In the genomic region with DNA sequence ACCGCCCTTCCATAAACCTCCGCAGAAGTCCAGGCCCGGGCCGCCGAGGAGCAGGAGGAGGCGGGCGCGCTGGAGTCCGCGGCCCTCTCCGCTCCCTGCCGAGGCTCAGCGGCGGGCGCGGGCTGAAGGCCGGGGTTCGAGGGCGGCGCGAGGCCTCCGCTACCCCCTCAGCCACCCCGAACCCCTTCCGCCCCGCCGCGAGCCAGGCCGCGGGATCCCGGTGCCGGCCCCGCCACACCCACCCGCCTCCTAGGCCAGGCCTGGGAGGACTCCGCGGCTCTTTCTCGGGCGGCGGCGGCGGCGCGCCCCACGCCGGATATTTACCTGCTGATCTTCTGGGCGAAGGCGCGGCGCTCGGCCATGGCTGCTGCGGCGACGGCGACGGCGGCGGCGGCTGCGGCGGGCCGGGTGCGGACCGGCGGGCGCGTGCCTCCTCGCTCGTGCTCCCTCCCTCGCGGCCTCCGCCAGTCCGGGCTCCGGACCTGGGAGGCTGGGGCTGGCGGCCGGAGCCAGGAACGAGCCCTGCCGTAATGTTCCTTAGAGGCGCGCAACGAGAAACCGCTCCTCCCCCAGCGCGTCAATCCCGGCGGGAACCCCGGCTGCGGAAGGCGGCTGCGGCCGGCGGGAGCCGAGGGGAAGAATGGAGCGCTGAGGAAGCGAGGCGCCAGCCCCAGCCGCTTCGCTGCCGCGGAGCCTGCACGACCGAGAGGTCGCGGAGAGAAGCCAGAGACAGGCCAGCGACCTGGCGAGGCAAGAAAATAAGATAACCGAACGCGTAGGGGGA, we compare ENCODE assay signal across 1 cellular context.
TF ChIP-seq lines count a peak whose summit lies in the region.

DOCK7 (minus strand) TSS at position 484 of the 784 bp plus-strand sequence; CDS start at position 362, 122 bp downstream.

TF ChIP-seq in HEK293, 187 proteins besides CTCF, POLR2A, EP300 and RAD21 (continued from another document and continues in another):
- TF ChIP-seq OVOL3 (tag by site-specific recombination; IDR thresholded peaks at IDR 0.05) (no peak), ZNF341 (tag by site-specific recombination; IDR thresholded peaks at IDR 0.05; ENCODE audit: low read depth) (no peak), ZNF585B (tag by site-specific recombination; IDR thresholded peaks at IDR 0.05) (no peak), PATZ1 (tag by site-specific recombination; IDR thresholded peaks at IDR 0.05) (peak; percentile 46; the same call in 1 of the 2 replicates), ZNF366 (tag by site-specific recombination; conservative IDR thresholded peaks at IDR 0.05) (peak; percentile 67), GLI2 (tag by site-specific recombination; IDR thresholded peaks at IDR 0.05; ENCODE audit: borderline replicate concordance, low read depth) (no peak), ZNF239 (tag by site-specific recombination; IDR thresholded peaks at IDR 0.05) (no peak), ZXDB (tag by site-specific recombination; IDR thresholded peaks at IDR 0.05) (peak; percentile 69), TSHZ1 (tag by site-specific recombination; IDR thresholded peaks at IDR 0.05; ENCODE audit: borderline replicate concordance) (0 out of 2 replicates have a peak, but pooled peaks have one; percentile 10), ZNF837 (tag by site-specific recombination; IDR thresholded peaks at IDR 0.05) (no peak), ZNF596 (tag by site-specific recombination; IDR thresholded peaks at IDR 0.05) (peak; percentile 75), MZF1 (tag by site-specific recombination; IDR thresholded peaks at IDR 0.05; ENCODE audit: borderline replicate concordance) (no peak), WT1 (tag by site-specific recombination; IDR thresholded peaks at IDR 0.05) (no peak), ZFP3 (tag by site-specific recombination; IDR thresholded peaks at IDR 0.05; ENCODE audit: low read depth) (no peak), SCRT1 (tag by site-specific recombination; IDR thresholded peaks at IDR 0.05; ENCODE audit: borderline replicate concordance) (no peak), ZNF830 (tag by site-specific recombination; IDR thresholded peaks at IDR 0.05; ENCODE audit: low read depth) (no peak), KLF7 (tag by site-specific recombination; IDR thresholded peaks at IDR 0.05; ENCODE audit: borderline replicate concordance) (no peak), PRDM1 (tag by site-specific recombination; IDR thresholded peaks at IDR 0.05) (no peak), ZNF473 (tag by site-specific recombination; IDR thresholded peaks at IDR 0.05) (no peak), ZNF785 (tag by site-specific recombination; IDR thresholded peaks at IDR 0.05) (no peak)
- TF ChIP-seq, protein P1, sequence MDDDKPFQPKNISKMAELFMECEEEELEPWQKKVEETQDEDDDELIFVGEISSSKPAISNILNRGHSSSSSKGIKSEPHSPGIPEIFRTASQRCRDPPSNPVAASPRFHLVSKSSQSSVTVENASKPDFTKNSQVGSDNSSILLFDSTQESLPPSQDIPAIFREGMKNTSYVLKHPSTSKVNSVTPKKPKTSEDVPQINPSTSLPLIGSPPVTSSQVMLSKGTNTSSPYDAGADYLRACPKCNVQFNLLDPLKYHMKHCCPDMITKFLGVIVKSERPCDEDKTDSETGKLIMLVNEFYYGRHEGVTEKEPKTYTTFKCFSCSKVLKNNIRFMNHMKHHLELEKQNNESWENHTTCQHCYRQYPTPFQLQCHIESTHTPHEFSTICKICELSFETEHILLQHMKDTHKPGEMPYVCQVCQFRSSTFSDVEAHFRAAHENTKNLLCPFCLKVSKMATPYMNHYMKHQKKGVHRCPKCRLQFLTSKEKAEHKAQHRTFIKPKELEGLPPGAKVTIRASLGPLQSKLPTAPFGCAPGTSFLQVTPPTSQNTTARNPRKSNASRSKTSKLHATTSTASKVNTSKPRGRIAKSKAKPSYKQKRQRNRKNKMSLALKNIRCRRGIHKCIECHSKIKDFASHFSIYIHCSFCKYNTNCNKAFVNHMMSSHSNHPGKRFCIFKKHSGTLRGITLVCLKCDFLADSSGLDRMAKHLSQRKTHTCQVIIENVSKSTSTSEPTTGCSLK (tag by site-specific recombination; IDR thresholded peaks at IDR 0.05): no peak
- TF ChIP-seq, protein P2, sequence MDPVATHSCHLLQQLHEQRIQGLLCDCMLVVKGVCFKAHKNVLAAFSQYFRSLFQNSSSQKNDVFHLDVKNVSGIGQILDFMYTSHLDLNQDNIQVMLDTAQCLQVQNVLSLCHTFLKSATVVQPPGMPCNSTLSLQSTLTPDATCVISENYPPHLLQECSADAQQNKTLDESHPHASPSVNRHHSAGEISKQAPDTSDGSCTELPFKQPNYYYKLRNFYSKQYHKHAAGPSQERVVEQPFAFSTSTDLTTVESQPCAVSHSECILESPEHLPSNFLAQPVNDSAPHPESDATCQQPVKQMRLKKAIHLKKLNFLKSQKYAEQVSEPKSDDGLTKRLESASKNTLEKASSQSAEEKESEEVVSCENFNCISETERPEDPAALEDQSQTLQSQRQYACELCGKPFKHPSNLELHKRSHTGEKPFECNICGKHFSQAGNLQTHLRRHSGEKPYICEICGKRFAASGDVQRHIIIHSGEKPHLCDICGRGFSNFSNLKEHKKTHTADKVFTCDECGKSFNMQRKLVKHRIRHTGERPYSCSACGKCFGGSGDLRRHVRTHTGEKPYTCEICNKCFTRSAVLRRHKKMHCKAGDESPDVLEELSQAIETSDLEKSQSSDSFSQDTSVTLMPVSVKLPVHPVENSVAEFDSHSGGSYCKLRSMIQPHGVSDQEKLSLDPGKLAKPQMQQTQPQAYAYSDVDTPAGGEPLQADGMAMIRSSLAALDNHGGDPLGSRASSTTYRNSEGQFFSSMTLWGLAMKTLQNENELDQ (tag by site-specific recombination; IDR thresholded peaks at IDR 0.05; ENCODE audit: low read depth): no peak
- TF ChIP-seq, protein P3, sequence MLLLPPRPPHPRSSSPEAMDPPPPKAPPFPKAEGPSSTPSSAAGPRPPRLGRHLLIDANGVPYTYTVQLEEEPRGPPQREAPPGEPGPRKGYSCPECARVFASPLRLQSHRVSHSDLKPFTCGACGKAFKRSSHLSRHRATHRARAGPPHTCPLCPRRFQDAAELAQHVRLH (tag by site-specific recombination; IDR thresholded peaks at IDR 0.05): peak; percentile 59; the same call in 1 of the 2 replicates
- TF ChIP-seq, protein P4, sequence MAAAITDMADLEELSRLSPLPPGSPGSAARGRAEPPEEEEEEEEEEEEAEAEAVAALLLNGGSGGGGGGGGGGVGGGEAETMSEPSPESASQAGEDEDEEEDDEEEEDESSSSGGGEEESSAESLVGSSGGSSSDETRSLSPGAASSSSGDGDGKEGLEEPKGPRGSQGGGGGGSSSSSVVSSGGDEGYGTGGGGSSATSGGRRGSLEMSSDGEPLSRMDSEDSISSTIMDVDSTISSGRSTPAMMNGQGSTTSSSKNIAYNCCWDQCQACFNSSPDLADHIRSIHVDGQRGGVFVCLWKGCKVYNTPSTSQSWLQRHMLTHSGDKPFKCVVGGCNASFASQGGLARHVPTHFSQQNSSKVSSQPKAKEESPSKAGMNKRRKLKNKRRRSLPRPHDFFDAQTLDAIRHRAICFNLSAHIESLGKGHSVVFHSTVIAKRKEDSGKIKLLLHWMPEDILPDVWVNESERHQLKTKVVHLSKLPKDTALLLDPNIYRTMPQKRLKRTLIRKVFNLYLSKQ (tag by site-specific recombination; IDR thresholded peaks at IDR 0.05; ENCODE audit: borderline replicate concordance): no peak
- TF ChIP-seq, protein P5, sequence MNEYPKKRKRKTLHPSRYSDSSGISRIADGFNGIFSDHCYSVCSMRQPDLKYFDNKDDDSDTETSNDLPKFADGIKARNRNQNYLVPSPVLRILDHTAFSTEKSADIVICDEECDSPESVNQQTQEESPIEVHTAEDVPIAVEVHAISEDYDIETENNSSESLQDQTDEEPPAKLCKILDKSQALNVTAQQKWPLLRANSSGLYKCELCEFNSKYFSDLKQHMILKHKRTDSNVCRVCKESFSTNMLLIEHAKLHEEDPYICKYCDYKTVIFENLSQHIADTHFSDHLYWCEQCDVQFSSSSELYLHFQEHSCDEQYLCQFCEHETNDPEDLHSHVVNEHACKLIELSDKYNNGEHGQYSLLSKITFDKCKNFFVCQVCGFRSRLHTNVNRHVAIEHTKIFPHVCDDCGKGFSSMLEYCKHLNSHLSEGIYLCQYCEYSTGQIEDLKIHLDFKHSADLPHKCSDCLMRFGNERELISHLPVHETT (tag by site-specific recombination; IDR thresholded peaks at IDR 0.05): 0 out of 2 replicates have a peak, but pooled peaks have one; percentile 25
- TF ChIP-seq, protein P6, sequence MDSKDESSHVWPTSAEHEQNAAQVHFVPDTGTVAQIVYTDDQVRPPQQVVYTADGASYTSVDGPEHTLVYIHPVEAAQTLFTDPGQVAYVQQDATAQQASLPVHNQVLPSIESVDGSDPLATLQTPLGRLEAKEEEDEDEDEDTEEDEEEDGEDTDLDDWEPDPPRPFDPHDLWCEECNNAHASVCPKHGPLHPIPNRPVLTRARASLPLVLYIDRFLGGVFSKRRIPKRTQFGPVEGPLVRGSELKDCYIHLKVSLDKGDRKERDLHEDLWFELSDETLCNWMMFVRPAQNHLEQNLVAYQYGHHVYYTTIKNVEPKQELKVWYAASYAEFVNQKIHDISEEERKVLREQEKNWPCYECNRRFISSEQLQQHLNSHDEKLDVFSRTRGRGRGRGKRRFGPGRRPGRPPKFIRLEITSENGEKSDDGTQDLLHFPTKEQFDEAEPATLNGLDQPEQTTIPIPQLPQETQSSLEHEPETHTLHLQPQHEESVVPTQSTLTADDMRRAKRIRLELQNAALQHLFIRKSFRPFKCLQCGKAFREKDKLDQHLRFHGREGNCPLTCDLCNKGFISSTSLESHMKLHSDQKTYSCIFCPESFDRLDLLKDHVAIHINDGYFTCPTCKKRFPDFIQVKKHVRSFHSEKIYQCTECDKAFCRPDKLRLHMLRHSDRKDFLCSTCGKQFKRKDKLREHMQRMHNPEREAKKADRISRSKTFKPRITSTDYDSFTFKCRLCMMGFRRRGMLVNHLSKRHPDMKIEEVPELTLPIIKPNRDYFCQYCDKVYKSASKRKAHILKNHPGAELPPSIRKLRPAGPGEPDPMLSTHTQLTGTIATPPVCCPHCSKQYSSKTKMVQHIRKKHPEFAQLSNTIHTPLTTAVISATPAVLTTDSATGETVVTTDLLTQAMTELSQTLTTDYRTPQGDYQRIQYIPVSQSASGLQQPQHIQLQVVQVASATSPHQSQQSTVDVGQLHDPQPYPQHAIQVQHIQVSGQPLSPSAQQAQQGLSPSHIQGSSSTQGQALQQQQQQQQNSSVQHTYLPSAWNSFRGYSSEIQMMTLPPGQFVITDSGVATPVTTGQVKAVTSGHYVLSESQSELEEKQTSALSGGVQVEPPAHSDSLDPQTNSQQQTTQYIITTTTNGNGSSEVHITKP (tag by site-specific recombination; IDR thresholded peaks at IDR 0.05): no peak
- TF ChIP-seq, protein P7, sequence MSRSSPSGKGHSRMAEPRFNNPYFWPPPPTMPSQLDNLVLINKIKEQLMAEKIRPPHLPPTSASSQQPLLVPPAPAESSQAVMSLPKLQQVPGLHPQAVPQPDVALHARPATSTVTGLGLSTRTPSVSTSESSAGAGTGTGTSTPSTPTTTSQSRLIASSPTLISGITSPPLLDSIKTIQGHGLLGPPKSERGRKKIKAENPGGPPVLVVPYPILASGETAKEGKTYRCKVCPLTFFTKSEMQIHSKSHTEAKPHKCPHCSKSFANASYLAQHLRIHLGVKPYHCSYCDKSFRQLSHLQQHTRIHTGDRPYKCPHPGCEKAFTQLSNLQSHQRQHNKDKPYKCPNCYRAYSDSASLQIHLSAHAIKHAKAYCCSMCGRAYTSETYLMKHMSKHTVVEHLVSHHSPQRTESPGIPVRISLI (tag by site-specific recombination; IDR thresholded peaks at IDR 0.05): no peak
- TF ChIP-seq, protein P8, sequence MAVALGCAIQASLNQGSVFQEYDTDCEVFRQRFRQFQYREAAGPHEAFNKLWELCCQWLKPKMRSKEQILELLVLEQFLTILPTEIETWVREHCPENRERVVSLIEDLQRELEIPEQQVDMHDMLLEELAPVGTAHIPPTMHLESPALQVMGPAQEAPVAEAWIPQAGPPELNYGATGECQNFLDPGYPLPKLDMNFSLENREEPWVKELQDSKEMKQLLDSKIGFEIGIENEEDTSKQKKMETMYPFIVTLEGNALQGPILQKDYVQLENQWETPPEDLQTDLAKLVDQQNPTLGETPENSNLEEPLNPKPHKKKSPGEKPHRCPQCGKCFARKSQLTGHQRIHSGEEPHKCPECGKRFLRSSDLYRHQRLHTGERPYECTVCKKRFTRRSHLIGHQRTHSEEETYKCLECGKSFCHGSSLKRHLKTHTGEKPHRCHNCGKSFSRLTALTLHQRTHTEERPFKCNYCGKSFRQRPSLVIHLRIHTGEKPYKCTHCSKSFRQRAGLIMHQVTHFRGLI (tag by site-specific recombination; IDR thresholded peaks at IDR 0.05): 0 out of 2 replicates have a peak, but pooled peaks have one; percentile 17
